Comparison of ENCODE assay signal across 1 cellular context in genomic region chr19:6491802-6492592, GRCh38.
A peak's percentile ranks its signal among the peaks of the same experiment; 100 is the strongest.
TF ChIP-seq lines count a peak whose summit lies in the region.

No MANE protein-coding gene starts in this region.

TF ChIP-seq in GM12878, 131 proteins besides CTCF, POLR2A, EP300 and RAD21:
- TF ChIP-seq SMAD1 (IDR thresholded peaks at IDR 0.05; ENCODE audit: low read depth, partially characterized antibody) = no peak
- no peak for TF ChIP-seq BRCA1 (IDR thresholded peaks at IDR 0.05; ENCODE audit: low read depth, low read length)
- TF ChIP-seq SKIL (IDR thresholded peaks at IDR 0.05; ENCODE audit: low read depth, poor library complexity, severe bottlenecking) = no peak
- no peak for TF ChIP-seq ZSCAN29 (IDR thresholded peaks at IDR 0.05)
- TF ChIP-seq HDAC2 (IDR thresholded peaks at IDR 0.05) = no peak
- TF ChIP-seq NR2C1 (IDR thresholded peaks at IDR 0.05) = no peak
- TF ChIP-seq ATF2 (IDR thresholded peaks at IDR 0.05; ENCODE audit: low read length) = no peak
- TF ChIP-seq YY1 (IDR thresholded peaks at IDR 0.05; ENCODE audit: low read depth, low read length) = peak; percentile 54; the same call in 1 of the 2 replicates
